ENCODE assay signal across 9 cellular contexts in genomic region chr3:118782755-118783202, GRCh38.
DNase-seq lines count a peak whose midpoint lies in the region; ATAC-seq and TF ChIP-seq lines count a peak whose summit lies in the region.
"Had no signal": no experiment of that assay in that cellular context is flagged by ENCODE, and none has a peak within 500 bp of the region (broad histone marks: within the 10 kb centered on the region; RNA-seq: fewer than 3 reads in every experiment).

No MANE protein-coding gene starts in this region.

- TF ChIP-seq EP300 in upper lobe of left lung (IDR thresholded peaks at IDR 0.05) (no peak), transverse colon (IDR thresholded peaks at IDR 0.05; ENCODE audit: low read depth) (no peak)

- no peaks in the 10 kb centered on the region for H3K4me1 ChIP-seq in left lung
- no peaks in the 10 kb centered on the region for H3K4me1 ChIP-seq in upper lobe of left lung
- H3K4me1 ChIP-seq in transverse colon: no peaks in the 10 kb centered on the region

- DNase-seq in left lung: no peak
- no peak for DNase-seq in NK-92 treated with Interleukin-12 subunit alpha and Interleukin-12 subunit beta, amount 100 ng/mL, for 24 hours (lab: John Stamatoyannopoulos, UW)
- DNase-seq in upper lobe of left lung: no peak
- no peak for DNase-seq in transverse colon
- DNase-seq: activated CD4-positive, alpha-beta T cell treated with anti-CD3 and anti-CD28 coated beads, Interleukin-2, amount 10 ng/mL, durations not matched to agents 24 days and 14 days; NCI-H446 had no signal

- intact Hi-C loops in left lung (cut with DNase I): no loop called here
- intact Hi-C loops in transverse colon (cut with DNase I; ENCODE audit: low total_unique reads): no loop called here

- peak; percentile 94 for ATAC-seq in GM19025 (IDR thresholded peaks at IDR 0.05; ENCODE audit: low read depth, unreplicated experiment)
- ATAC-seq in HG02588 (IDR thresholded peaks at IDR 0.05; ENCODE audit: unreplicated experiment): peak; percentile 89
- ATAC-seq in HG03571 (IDR thresholded peaks at IDR 0.05; ENCODE audit: unreplicated experiment): peak; percentile 97
- peak; percentile 41 for ATAC-seq in left lung
- ATAC-seq in upper lobe of left lung (ENCODE audit: low FRiP score in 2 of 2): no peak

- TF ChIP-seq POLR2A in upper lobe of left lung (IDR thresholded peaks at IDR 0.05) (no peak), transverse colon (IDR thresholded peaks at IDR 0.05) (no peak)

- no peaks in the 10 kb centered on the region for H3K9me3 ChIP-seq in left lung
- no peaks in the 10 kb centered on the region for H3K9me3 ChIP-seq in upper lobe of left lung
- H3K9me3 ChIP-seq in transverse colon: no peaks in the 10 kb centered on the region

- H3K36me3 ChIP-seq in left lung: no peaks in the 10 kb centered on the region
- no peaks in the 10 kb centered on the region for H3K36me3 ChIP-seq in upper lobe of left lung
- H3K36me3 ChIP-seq in transverse colon: no peaks in the 10 kb centered on the region

- H3K4me3 ChIP-seq in left lung (no peak overlapping the region), upper lobe of left lung (no peak overlapping the region), transverse colon (no peak overlapping the region)

- WGBS in upper lobe of left lung, 2 donors: 28 to 35% methylated on average over 2 of the region's 2 CpGs
- 35 to 56% methylated on average over 1 to 2 of the region's 2 CpGs for WGBS in transverse colon (ENCODE audit: low coverage in 1 of 2), 2 donors

- H3K27me3 ChIP-seq in left lung: no peaks in the 10 kb centered on the region
- H3K27me3 ChIP-seq in upper lobe of left lung: no peaks in the 10 kb centered on the region
- H3K27me3 ChIP-seq in transverse colon: no peaks in the 10 kb centered on the region

- H3K27ac ChIP-seq in left lung: no peak overlapping the region
- H3K27ac ChIP-seq in upper lobe of left lung: no peak overlapping the region
- no peak overlapping the region for H3K27ac ChIP-seq in transverse colon

- in situ Hi-C loops in transverse colon (cut with MboI; ENCODE audit: low pct_ligation_motif_present in 1 of 4, low pct_unique_long_range_greater_than_20kb in 1 of 4, low sequenced_read_pairs in 3 of 4): no loop called here

- no peak for TF ChIP-seq CTCF in left lung (IDR thresholded peaks at IDR 0.05)
- TF ChIP-seq CTCF in upper lobe of left lung (IDR thresholded peaks at IDR 0.05): no peak
- no peak for TF ChIP-seq CTCF in transverse colon (IDR thresholded peaks at IDR 0.05)

Comparison
In these comparisons a context has a peak if more than half of its experiments do, and no peak if none do; other contexts are left out.
1. ATAC-seq: peak in GM19025 (single experiment), HG02588 (single experiment), HG03571 (single experiment) and left lung (single experiment); none in upper lobe of left lung (0 of 2).